27 cellular contexts compared by ENCODE assay signal in the genomic region with DNA sequence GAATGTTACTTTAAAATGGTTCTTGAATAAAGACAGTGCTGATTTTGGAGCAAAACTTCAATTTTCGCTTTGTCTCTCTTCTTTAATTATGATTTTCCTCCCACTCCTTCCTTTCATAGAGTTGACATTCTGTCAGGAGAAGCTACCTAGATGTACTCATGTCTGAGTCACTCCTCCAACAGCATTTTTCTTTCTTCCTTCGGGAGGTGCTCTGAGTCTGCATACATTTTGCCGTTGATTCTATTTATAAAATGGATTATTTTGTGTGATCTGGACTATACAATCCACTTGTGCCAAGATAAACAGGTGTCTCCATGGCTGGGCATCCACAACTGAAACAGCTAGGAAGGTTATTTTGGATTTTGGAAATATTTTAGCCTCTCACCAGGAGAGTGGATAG.
"Had no signal": no experiment of that assay in that cellular context is flagged by ENCODE, and none has a peak within 500 bp of the region (broad histone marks: within the 10 kb centered on the region; RNA-seq: fewer than 3 reads in every experiment).

No MANE protein-coding gene starts in this region.

- H3K36me3 ChIP-seq: ascending aorta had no signal

- DNase-seq: activated CD4-positive, alpha-beta memory T cell treated with anti-CD3 and anti-CD28 coated beads for 36 hours; activated CD4-positive, alpha-beta T cell treated with anti-CD3 and anti-CD28 coated beads, Interleukin-2, amount 10 ng/mL, durations not matched to agents 7 days and 5 days; activated CD4-positive, CD25-positive, alpha-beta regulatory T cell; activated CD8-positive, alpha-beta memory T cell treated with anti-CD3 and anti-CD28 coated beads for 24 hours; activated effector memory CD4-positive, alpha-beta T cell treated with anti-CD3 and anti-CD28 coated beads, Interleukin-2, amount 50 U/mL, for 16 hours; activated naive CD4-positive, alpha-beta T cell treated with Interleukin-2 at 50 U/mL for 16 hours; activated naive CD8-positive, alpha-beta T cell treated with anti-CD3 and anti-CD28 coated beads, Interleukin-2, amount 50 U/mL, for 24 hours; activated T-cell treated with anti-CD3 and anti-CD28 coated beads, Interleukin-2, amount 50 U/mL, for 4 hours; amniotic stem cell; body of pancreas; Karpas-422; MM.1S; NCI-H1105 treated with DMSO at 0.1 percent for 48 hours; NCI-H1436 treated with DMSO at 0.1 percent for 48 hours; NCI-H187; NCI-H2227 treated with DMSO at 0.1 percent for 48 hours; NCI-H446 treated with DMSO at 0.1 percent for 48 hours; NCI-H524 treated with DMSO at 0.1 percent for 48 hours; NCI-H774; PC-3; SHP77; T-cell; T-helper 2 cell had no signal

- H3K27me3 ChIP-seq: ascending aorta, body of pancreas had no signal

- ATAC-seq: activated naive CD4-positive, alpha-beta T cell treated with anti-CD3 and anti-CD28 coated beads, Interleukin-2, amount 50 U/mL, for 72 hours; activated naive CD8-positive, alpha-beta T cell treated with anti-CD3 and anti-CD28 coated beads, Interleukin-2, amount 50 U/mL, for 24 hours; activated T-cell treated with anti-CD3 and anti-CD28 coated beads, Interleukin-2, amount 50 U/mL, for 4 hours; body of pancreas; PC-3; T-cell had no signal

- FAIRE-seq: colon, RCC 7860 had no signal

- H3K4me3 ChIP-seq: ascending aorta, body of pancreas had no signal
